1 cellular context compared by ENCODE assay signal in the genomic region with DNA sequence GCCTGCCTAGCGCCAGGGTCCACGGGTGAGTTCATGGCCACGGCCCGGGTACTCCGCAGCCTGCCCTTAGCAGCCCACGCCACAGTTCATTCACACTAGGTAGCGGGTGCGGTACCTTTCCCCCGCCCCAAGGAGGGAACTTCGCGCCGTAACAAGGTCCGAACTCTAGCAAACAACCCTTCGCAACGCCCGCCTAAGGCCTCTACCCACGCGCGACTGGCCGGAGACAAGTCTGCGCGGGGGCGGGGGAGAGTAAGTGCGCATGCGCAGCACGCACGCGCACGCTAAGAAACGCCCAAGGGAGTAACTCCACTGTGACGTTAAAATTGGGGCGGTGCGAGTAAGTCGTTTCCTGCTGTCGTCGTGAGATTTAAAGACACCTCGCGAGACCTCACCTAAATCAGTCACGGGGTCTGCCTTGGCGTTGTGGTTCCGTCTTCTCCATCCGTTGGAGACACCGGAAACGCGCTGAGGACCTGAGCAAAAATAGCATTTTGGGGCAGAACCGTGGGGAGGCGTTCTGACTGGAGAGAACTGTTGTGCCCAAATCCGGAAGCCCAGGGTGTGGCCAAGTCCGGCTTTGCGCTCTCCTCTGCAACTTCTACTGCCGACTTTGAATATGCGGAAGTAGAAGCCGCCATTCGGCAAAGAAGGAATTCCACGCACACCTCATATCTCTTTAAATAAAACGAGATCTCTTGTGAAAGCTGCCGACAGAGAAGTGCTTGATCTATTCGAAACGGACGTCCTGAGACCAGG.
TF ChIP-seq lines count a peak whose summit lies in the region.

RAPGEF6 (minus strand) TSS at position 234 of the 759 bp plus-strand sequence; CDS start at position 35, 199 bp downstream.

TF ChIP-seq in HepG2, 621 proteins besides CTCF, POLR2A, EP300 and RAD21 (continued from another document and continues in another):
- TF ChIP-seq, protein P1, sequence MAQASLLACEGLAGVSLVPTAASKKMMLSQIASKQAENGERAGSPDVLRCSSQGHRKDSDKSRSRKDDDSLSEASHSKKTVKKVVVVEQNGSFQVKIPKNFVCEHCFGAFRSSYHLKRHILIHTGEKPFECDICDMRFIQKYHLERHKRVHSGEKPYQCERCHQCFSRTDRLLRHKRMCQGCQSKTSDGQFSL (CRISPR knock-in tag; IDR thresholded peaks at IDR 0.05) = no peak
- no peak for TF ChIP-seq ZNF30 (CRISPR knock-in tag; IDR thresholded peaks at IDR 0.05)
- peak; percentile 93; the same call in 1 of the 2 replicates for TF ChIP-seq HOMEZ (CRISPR knock-in tag; IDR thresholded peaks at IDR 0.05; ENCODE audit: low read depth)
- no peak for TF ChIP-seq ZNF207 (IDR thresholded peaks at IDR 0.05; ENCODE audit: borderline replicate concordance)
- TF ChIP-seq NR2F6 (IDR thresholded peaks at IDR 0.05) = no peak; the same call in none of the 2 replicates
- TF ChIP-seq NR2F6 (CRISPR knock-in tag; IDR thresholded peaks at IDR 0.05) = peak; percentile 28; the same call in 1 of the 2 replicates
- TF ChIP-seq ZNF792 (CRISPR knock-in tag; IDR thresholded peaks at IDR 0.05) = no peak; the same call in 1 of the 2 replicates
- no peak for TF ChIP-seq ZFP82 (CRISPR knock-in tag; IDR thresholded peaks at IDR 0.05; ENCODE audit: borderline replicate concordance)
- TF ChIP-seq SATB2 (CRISPR knock-in tag; IDR thresholded peaks at IDR 0.05) = peak; percentile 36; the same call in 1 of the 2 replicates
- no peak for TF ChIP-seq CCAR2 (optimal IDR thresholded peaks at IDR 0.05; ENCODE audit: low read depth, low read length)
- 0 out of 2 replicates have a peak, but pooled peaks have one; percentile 49 for TF ChIP-seq MTERF4 (CRISPR knock-in tag; IDR thresholded peaks at IDR 0.05)
- TF ChIP-seq KLF13 (CRISPR knock-in tag; IDR thresholded peaks at IDR 0.05) = no peak
- TF ChIP-seq, protein P2, sequence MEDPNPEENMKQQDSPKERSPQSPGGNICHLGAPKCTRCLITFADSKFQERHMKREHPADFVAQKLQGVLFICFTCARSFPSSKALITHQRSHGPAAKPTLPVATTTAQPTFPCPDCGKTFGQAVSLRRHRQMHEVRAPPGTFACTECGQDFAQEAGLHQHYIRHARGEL (CRISPR knock-in tag; IDR thresholded peaks at IDR 0.05) = no peak
- TF ChIP-seq HNF4G (IDR thresholded peaks at IDR 0.05; ENCODE audit: borderline replicate concordance, low read depth, low read length) = peak; percentile 13; the same call in 1 of the 2 replicates
- TF ChIP-seq HNF4G (CRISPR knock-in tag; IDR thresholded peaks at IDR 0.05; ENCODE audit: borderline replicate concordance, low read depth) = no peak
- no peak for TF ChIP-seq ZNF83 (CRISPR knock-in tag; IDR thresholded peaks at IDR 0.05; ENCODE audit: borderline replicate concordance)
- no peak for TF ChIP-seq ZNF558 (CRISPR knock-in tag; IDR thresholded peaks at IDR 0.05; ENCODE audit: borderline replicate concordance)
- no peak for TF ChIP-seq ZFP37 (CRISPR knock-in tag; IDR thresholded peaks at IDR 0.05; ENCODE audit: borderline replicate concordance)
- TF ChIP-seq ZNF232 (CRISPR knock-in tag; IDR thresholded peaks at IDR 0.05; ENCODE audit: borderline replicate concordance) = peak; percentile 82; the same call in 1 of the 2 replicates
- TF ChIP-seq SAFB2 (CRISPR knock-in tag; IDR thresholded peaks at IDR 0.05; ENCODE audit: borderline replicate concordance, low read depth) = peak; percentile 83; the same call in 1 of the 2 replicates
- TF ChIP-seq NCOA5 (CRISPR knock-in tag; IDR thresholded peaks at IDR 0.05) = no peak
- peak; percentile 41; the same call in 1 of the 2 replicates for TF ChIP-seq ZNF350 (CRISPR knock-in tag; IDR thresholded peaks at IDR 0.05; ENCODE audit: borderline replicate concordance, low read depth)
- TF ChIP-seq IKZF5 (CRISPR knock-in tag; IDR thresholded peaks at IDR 0.05) = peak; percentile 72
- peak; percentile 82 for TF ChIP-seq RBFOX2 (IDR thresholded peaks at IDR 0.05; ENCODE audit: low read depth, low read length)
- no peak for TF ChIP-seq ZNF781 (CRISPR knock-in tag; IDR thresholded peaks at IDR 0.05; ENCODE audit: borderline replicate concordance, not compliant biosample characterization)
- TF ChIP-seq SIN3A (IDR thresholded peaks at IDR 0.05; ENCODE audit: borderline replicate concordance, low read depth, low read length) = peak; percentile 92
- peak; percentile 70 for TF ChIP-seq ERF (CRISPR knock-in tag; IDR thresholded peaks at IDR 0.05)
- peak; percentile 61; the same call in 1 of the 2 replicates for TF ChIP-seq FOXP4 (CRISPR knock-in tag; IDR thresholded peaks at IDR 0.05)
- TF ChIP-seq HOXA7 (CRISPR knock-in tag; IDR thresholded peaks at IDR 0.05) = no peak
- no peak for TF ChIP-seq RCOR2 (CRISPR knock-in tag; IDR thresholded peaks at IDR 0.05)
- TF ChIP-seq RFXAP (CRISPR knock-in tag; IDR thresholded peaks at IDR 0.05; ENCODE audit: borderline replicate concordance) = peak; percentile 27; the same call in 1 of the 2 replicates
- TF ChIP-seq ELF3 (CRISPR knock-in tag; IDR thresholded peaks at IDR 0.05) = peak; percentile 79
- no peak for TF ChIP-seq NFE2L1 (CRISPR knock-in tag; IDR thresholded peaks at IDR 0.05; ENCODE audit: borderline replicate concordance)
- no peak; the same call in 1 of the 2 replicates for TF ChIP-seq STAG1 (CRISPR knock-in tag; IDR thresholded peaks at IDR 0.05)
- peak; percentile 79; the same call in 1 of the 2 replicates for TF ChIP-seq WIZ (CRISPR knock-in tag; IDR thresholded peaks at IDR 0.05)
- no peak for TF ChIP-seq ZNF569 (CRISPR knock-in tag; IDR thresholded peaks at IDR 0.05; ENCODE audit: borderline replicate concordance)
- TF ChIP-seq XRCC5 (optimal IDR thresholded peaks at IDR 0.05; ENCODE audit: low read length) = peak; percentile 21
- TF ChIP-seq SRSF4 (IDR thresholded peaks at IDR 0.05; ENCODE audit: low read depth, low read length, poor library complexity, severe bottlenecking) = no peak
- no peak for TF ChIP-seq ZNF33A (CRISPR knock-in tag; IDR thresholded peaks at IDR 0.05; ENCODE audit: borderline replicate concordance)
- TF ChIP-seq ZFP36L2 (CRISPR knock-in tag; IDR thresholded peaks at IDR 0.05) = no peak
- TF ChIP-seq EHMT2 (IDR thresholded peaks at IDR 0.05; ENCODE audit: borderline replicate concordance, low read depth, low read length) = no peak
- TF ChIP-seq SALL2 (CRISPR knock-in tag; IDR thresholded peaks at IDR 0.05) = peak; percentile 41; the same call in 1 of the 2 replicates
- no peak for TF ChIP-seq PCBP1 (IDR thresholded peaks at IDR 0.05; ENCODE audit: borderline replicate concordance, low read depth, low read length)
- TF ChIP-seq, protein P3, sequence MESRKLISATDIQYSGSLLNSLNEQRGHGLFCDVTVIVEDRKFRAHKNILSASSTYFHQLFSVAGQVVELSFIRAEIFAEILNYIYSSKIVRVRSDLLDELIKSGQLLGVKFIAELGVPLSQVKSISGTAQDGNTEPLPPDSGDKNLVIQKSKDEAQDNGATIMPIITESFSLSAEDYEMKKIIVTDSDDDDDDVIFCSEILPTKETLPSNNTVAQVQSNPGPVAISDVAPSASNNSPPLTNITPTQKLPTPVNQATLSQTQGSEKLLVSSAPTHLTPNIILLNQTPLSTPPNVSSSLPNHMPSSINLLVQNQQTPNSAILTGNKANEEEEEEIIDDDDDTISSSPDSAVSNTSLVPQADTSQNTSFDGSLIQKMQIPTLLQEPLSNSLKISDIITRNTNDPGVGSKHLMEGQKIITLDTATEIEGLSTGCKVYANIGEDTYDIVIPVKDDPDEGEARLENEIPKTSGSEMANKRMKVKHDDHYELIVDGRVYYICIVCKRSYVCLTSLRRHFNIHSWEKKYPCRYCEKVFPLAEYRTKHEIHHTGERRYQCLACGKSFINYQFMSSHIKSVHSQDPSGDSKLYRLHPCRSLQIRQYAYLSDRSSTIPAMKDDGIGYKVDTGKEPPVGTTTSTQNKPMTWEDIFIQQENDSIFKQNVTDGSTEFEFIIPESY (CRISPR knock-in tag; IDR thresholded peaks at IDR 0.05) = no peak; the same call in 1 of the 2 replicates
- no peak for TF ChIP-seq ZNF367 (CRISPR knock-in tag; IDR thresholded peaks at IDR 0.05; ENCODE audit: borderline replicate concordance)
- peak; percentile 88 for TF ChIP-seq ZFX (CRISPR knock-in tag; IDR thresholded peaks at IDR 0.05; ENCODE audit: low read depth)
- TF ChIP-seq, protein P4, sequence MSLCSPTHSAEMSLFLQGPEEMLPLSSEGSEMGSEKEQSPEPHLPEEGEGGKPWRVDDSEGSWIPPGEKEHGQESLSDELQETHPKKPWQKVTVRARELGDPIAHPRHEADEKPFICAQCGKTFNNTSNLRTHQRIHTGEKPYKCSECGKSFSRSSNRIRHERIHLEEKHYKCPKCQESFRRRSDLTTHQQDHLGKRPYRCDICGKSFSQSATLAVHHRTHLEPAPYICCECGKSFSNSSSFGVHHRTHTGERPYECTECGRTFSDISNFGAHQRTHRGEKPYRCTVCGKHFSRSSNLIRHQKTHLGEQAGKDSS (CRISPR knock-in tag; IDR thresholded peaks at IDR 0.05; ENCODE audit: borderline replicate concordance, low read depth) = peak; percentile 46; the same call in 1 of the 2 replicates
- no peak for TF ChIP-seq FOXP1 (IDR thresholded peaks at IDR 0.05)
- TF ChIP-seq FOXP1 (CRISPR knock-in tag; IDR thresholded peaks at IDR 0.05) = peak; percentile 5; the same call in 1 of the 2 replicates
- TF ChIP-seq ZNF773 (CRISPR knock-in tag; IDR thresholded peaks at IDR 0.05; ENCODE audit: borderline replicate concordance) = no peak
- no peak for TF ChIP-seq ATM (IDR thresholded peaks at IDR 0.05; ENCODE audit: borderline replicate concordance)
- no peak; the same call in 1 of the 2 replicates for TF ChIP-seq ZNF12 (CRISPR knock-in tag; IDR thresholded peaks at IDR 0.05)
- peak; percentile 66; the same call in 1 of the 2 replicates for TF ChIP-seq ZBTB20 (CRISPR knock-in tag; IDR thresholded peaks at IDR 0.05; ENCODE audit: borderline replicate concordance, low read depth)
- TF ChIP-seq KLF11 (CRISPR knock-in tag; IDR thresholded peaks at IDR 0.05) = no peak
- no peak for TF ChIP-seq KAT2B (IDR thresholded peaks at IDR 0.05; ENCODE audit: borderline replicate concordance, low read depth, low read length)
- no peak for TF ChIP-seq PHB2 (IDR thresholded peaks at IDR 0.05; ENCODE audit: partially characterized antibody)
- no peak for TF ChIP-seq NFE2 (CRISPR knock-in tag; IDR thresholded peaks at IDR 0.05)
- peak; percentile 30; the same call in 1 of the 2 replicates for TF ChIP-seq E2F2 (CRISPR knock-in tag; IDR thresholded peaks at IDR 0.05; ENCODE audit: borderline replicate concordance)
- TF ChIP-seq GABPB1 (CRISPR knock-in tag; IDR thresholded peaks at IDR 0.05) = peak; percentile 83
- TF ChIP-seq ZNF678 (CRISPR knock-in tag; IDR thresholded peaks at IDR 0.05) = no peak; the same call in 1 of the 2 replicates
- TF ChIP-seq PHF5A (CRISPR knock-in tag; IDR thresholded peaks at IDR 0.05; ENCODE audit: low read depth, unreplicated experiment) = peak; percentile 31
- no peak for TF ChIP-seq MTF2 (CRISPR knock-in tag; IDR thresholded peaks at IDR 0.05; ENCODE audit: borderline replicate concordance)
- TF ChIP-seq TSC22D2 (CRISPR knock-in tag; IDR thresholded peaks at IDR 0.05; ENCODE audit: borderline replicate concordance) = no peak
- no peak for TF ChIP-seq ZNF136 (CRISPR knock-in tag; IDR thresholded peaks at IDR 0.05; ENCODE audit: low read depth)
- peak; percentile 22; the same call in 1 of the 2 replicates for TF ChIP-seq FOXA3 (CRISPR knock-in tag; IDR thresholded peaks at IDR 0.05)
